1 cellular context compared by ENCODE assay signal in genomic region chr11:65916391-65916790, GRCh38.
TF ChIP-seq lines count a peak whose summit lies in the region.

No MANE protein-coding gene starts in this region.

TF ChIP-seq in IMR-90, 13 proteins besides CTCF, POLR2A, EP300 and RAD21 (continued from another document):
- TF ChIP-seq BHLHE40 (IDR thresholded peaks at IDR 0.05; ENCODE audit: low read depth, low read length) = no peak
- TF ChIP-seq RCOR1 (IDR thresholded peaks at IDR 0.05; ENCODE audit: insufficient replicate concordance, low read length) = no peak
- TF ChIP-seq MAFK (IDR thresholded peaks at IDR 0.05; ENCODE audit: low read depth, low read length) = no peak
- no peak for TF ChIP-seq FOS (IDR thresholded peaks at IDR 0.05; ENCODE audit: low read depth, low read length)
- no peak for TF ChIP-seq NFE2L2 (IDR thresholded peaks at IDR 0.05; ENCODE audit: low read depth, low read length)
- TF ChIP-seq CHD1 (IDR thresholded peaks at IDR 0.05; ENCODE audit: low read depth, low read length) = no peak
- TF ChIP-seq USF2 (IDR thresholded peaks at IDR 0.05; ENCODE audit: low read depth, low read length) = no peak
- no peak for TF ChIP-seq MXI1 (IDR thresholded peaks at IDR 0.05; ENCODE audit: borderline replicate concordance, low read depth, low read length)
